In the genomic region with DNA sequence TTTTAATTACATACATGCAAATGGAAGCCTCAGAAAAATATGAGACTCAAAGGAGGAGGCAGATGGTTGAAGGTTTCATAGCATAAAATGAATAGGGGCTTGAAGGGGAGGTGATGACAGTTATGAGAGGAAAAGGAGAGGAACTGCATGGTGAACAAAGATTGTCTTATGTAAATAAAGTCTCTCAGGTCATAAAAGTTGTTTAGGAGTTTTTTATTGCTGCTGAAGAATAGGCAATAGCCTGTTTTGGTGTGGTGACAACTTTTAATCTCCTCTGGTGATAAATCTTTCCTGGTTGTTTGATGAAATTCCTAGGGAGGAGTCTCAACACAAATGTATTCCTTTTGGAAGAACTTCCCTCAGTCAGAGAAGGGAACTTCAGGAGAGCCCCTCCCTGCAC, we compare ENCODE assay signal across 1 cellular context.
TF ChIP-seq lines count a peak whose summit lies in the region.

No MANE protein-coding gene starts in this region.

TF ChIP-seq in HEK293, 187 proteins besides CTCF, POLR2A, EP300 and RAD21 (continued from another document and continues in another):
- TF ChIP-seq PRDM1 (tag by site-specific recombination; IDR thresholded peaks at IDR 0.05) (no peak), ZNF274 (IDR thresholded peaks at IDR 0.05; ENCODE audit: low read length) (no peak), ZNF274 (tag by site-specific recombination; IDR thresholded peaks at IDR 0.05; ENCODE audit: borderline replicate concordance) (no peak), ZNF24 (tag by site-specific recombination; IDR thresholded peaks at IDR 0.05) (peak; percentile 43; the same call in 1 of the 2 replicates), ZNF654 (tag by site-specific recombination; IDR thresholded peaks at IDR 0.05; ENCODE audit: low read depth) (no peak), ZNF112 (tag by site-specific recombination; IDR thresholded peaks at IDR 0.05) (no peak), ZBTB21 (tag by site-specific recombination; IDR thresholded peaks at IDR 0.05) (no peak), ZBTB11 (tag by site-specific recombination; conservative IDR thresholded peaks at IDR 0.05; ENCODE audit: low read depth) (no peak), YY2 (tag by site-specific recombination; IDR thresholded peaks at IDR 0.05) (no peak), ZNF560 (tag by site-specific recombination; IDR thresholded peaks at IDR 0.05; ENCODE audit: borderline replicate concordance) (no peak), ZNF843 (tag by site-specific recombination; IDR thresholded peaks at IDR 0.05) (peak; percentile 98), MYNN (tag by site-specific recombination; IDR thresholded peaks at IDR 0.05; ENCODE audit: borderline replicate concordance) (no peak), ZNF777 (tag by site-specific recombination; IDR thresholded peaks at IDR 0.05; ENCODE audit: borderline replicate concordance) (no peak), ZNF747 (tag by site-specific recombination; IDR thresholded peaks at IDR 0.05) (no peak), ZNF658 (tag by site-specific recombination; IDR thresholded peaks at IDR 0.05) (no peak), KLF8 (tag by site-specific recombination; IDR thresholded peaks at IDR 0.05) (no peak), ZNF704 (tag by site-specific recombination; IDR thresholded peaks at IDR 0.05) (no peak), ZNF174 (tag by site-specific recombination; IDR thresholded peaks at IDR 0.05) (no peak), ZNF138 (tag by site-specific recombination; IDR thresholded peaks at IDR 0.05; ENCODE audit: borderline replicate concordance) (no peak), RBAK (tag by site-specific recombination; IDR thresholded peaks at IDR 0.05) (no peak), BCL11A (tag by site-specific recombination; IDR thresholded peaks at IDR 0.05; ENCODE audit: low read depth) (peak; percentile 73; the same call in 1 of the 2 replicates), ZNF416 (tag by site-specific recombination; IDR thresholded peaks at IDR 0.05) (no peak), MEIS1 (CRISPR knock-in tag; IDR thresholded peaks at IDR 0.05; ENCODE audit: borderline replicate concordance) (no peak), KLF1 (tag by site-specific recombination; IDR thresholded peaks at IDR 0.05) (peak; percentile 69), ZNF394 (tag by site-specific recombination; IDR thresholded peaks at IDR 0.05; ENCODE audit: borderline replicate concordance) (no peak), ZBTB20 (tag by site-specific recombination; IDR thresholded peaks at IDR 0.05) (no peak), PRDM6 (tag by site-specific recombination; IDR thresholded peaks at IDR 0.05) (peak; percentile 99), ZNF23 (tag by site-specific recombination; IDR thresholded peaks at IDR 0.05; ENCODE audit: borderline replicate concordance) (no peak), ZSCAN4 (tag by site-specific recombination; IDR thresholded peaks at IDR 0.05) (no peak), ZNF76 (tag by site-specific recombination; IDR thresholded peaks at IDR 0.05; ENCODE audit: borderline replicate concordance, low read depth) (0 out of 2 replicates have a peak, but pooled peaks have one; percentile 31), ZNF514 (tag by site-specific recombination; IDR thresholded peaks at IDR 0.05) (no peak)
- TF ChIP-seq, protein P1, sequence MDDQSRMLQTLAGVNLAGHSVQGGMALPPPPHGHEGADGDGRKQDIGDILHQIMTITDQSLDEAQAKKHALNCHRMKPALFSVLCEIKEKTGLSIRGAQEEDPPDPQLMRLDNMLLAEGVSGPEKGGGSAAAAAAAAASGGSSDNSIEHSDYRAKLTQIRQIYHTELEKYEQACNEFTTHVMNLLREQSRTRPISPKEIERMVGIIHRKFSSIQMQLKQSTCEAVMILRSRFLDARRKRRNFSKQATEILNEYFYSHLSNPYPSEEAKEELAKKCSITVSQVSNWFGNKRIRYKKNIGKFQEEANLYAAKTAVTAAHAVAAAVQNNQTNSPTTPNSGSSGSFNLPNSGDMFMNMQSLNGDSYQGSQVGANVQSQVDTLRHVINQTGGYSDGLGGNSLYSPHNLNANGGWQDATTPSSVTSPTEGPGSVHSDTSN (CRISPR knock-in tag; IDR thresholded peaks at IDR 0.05), result no peak
- TF ChIP-seq, protein P2, sequence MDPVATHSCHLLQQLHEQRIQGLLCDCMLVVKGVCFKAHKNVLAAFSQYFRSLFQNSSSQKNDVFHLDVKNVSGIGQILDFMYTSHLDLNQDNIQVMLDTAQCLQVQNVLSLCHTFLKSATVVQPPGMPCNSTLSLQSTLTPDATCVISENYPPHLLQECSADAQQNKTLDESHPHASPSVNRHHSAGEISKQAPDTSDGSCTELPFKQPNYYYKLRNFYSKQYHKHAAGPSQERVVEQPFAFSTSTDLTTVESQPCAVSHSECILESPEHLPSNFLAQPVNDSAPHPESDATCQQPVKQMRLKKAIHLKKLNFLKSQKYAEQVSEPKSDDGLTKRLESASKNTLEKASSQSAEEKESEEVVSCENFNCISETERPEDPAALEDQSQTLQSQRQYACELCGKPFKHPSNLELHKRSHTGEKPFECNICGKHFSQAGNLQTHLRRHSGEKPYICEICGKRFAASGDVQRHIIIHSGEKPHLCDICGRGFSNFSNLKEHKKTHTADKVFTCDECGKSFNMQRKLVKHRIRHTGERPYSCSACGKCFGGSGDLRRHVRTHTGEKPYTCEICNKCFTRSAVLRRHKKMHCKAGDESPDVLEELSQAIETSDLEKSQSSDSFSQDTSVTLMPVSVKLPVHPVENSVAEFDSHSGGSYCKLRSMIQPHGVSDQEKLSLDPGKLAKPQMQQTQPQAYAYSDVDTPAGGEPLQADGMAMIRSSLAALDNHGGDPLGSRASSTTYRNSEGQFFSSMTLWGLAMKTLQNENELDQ (tag by site-specific recombination; IDR thresholded peaks at IDR 0.05; ENCODE audit: low read depth), result no peak
- TF ChIP-seq, protein P3, sequence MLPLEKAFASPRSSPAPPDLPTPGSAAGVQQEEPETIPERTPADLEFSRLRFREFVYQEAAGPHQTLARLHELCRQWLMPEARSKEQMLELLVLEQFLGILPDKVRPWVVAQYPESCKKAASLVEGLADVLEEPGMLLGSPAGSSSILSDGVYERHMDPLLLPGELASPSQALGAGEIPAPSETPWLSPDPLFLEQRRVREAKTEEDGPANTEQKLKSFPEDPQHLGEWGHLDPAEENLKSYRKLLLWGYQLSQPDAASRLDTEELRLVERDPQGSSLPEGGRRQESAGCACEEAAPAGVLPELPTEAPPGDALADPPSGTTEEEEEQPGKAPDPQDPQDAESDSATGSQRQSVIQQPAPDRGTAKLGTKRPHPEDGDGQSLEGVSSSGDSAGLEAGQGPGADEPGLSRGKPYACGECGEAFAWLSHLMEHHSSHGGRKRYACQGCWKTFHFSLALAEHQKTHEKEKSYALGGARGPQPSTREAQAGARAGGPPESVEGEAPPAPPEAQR (tag by site-specific recombination; IDR thresholded peaks at IDR 0.05), result no peak
- TF ChIP-seq, protein P4, sequence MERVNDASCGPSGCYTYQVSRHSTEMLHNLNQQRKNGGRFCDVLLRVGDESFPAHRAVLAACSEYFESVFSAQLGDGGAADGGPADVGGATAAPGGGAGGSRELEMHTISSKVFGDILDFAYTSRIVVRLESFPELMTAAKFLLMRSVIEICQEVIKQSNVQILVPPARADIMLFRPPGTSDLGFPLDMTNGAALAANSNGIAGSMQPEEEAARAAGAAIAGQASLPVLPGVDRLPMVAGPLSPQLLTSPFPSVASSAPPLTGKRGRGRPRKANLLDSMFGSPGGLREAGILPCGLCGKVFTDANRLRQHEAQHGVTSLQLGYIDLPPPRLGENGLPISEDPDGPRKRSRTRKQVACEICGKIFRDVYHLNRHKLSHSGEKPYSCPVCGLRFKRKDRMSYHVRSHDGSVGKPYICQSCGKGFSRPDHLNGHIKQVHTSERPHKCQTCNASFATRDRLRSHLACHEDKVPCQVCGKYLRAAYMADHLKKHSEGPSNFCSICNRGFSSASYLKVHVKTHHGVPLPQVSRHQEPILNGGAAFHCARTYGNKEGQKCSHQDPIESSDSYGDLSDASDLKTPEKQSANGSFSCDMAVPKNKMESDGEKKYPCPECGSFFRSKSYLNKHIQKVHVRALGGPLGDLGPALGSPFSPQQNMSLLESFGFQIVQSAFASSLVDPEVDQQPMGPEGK (tag by site-specific recombination; IDR thresholded peaks at IDR 0.05), result no peak
- TF ChIP-seq, protein P5, sequence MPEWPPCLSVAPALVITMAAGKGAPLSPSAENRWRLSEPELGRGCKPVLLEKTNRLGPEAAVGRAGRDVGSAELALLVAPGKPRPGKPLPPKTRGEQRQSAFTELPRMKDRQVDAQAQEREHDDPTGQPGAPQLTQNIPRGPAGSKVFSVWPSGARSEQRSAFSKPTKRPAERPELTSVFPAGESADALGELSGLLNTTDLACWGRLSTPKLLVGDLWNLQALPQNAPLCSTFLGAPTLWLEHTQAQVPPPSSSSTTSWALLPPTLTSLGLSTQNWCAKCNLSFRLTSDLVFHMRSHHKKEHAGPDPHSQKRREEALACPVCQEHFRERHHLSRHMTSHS (tag by site-specific recombination; IDR thresholded peaks at IDR 0.05), result peak; percentile 89
- TF ChIP-seq, protein P6, sequence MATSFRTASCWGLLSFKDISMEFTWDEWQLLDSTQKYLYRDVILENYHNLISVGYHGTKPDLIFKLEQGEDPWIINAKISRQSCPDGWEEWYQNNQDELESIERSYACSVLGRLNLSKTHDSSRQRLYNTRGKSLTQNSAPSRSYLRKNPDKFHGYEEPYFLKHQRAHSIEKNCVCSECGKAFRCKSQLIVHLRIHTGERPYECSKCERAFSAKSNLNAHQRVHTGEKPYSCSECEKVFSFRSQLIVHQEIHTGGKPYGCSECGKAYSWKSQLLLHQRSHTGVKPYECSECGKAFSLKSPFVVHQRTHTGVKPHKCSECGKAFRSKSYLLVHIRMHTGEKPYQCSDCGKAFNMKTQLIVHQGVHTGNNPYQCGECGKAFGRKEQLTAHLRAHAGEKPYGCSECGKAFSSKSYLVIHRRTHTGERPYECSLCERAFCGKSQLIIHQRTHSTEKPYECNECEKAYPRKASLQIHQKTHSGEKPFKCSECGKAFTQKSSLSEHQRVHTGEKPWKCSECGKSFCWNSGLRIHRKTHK (tag by site-specific recombination; IDR thresholded peaks at IDR 0.05), result no peak
